9 cellular contexts compared by ENCODE assay signal in genomic region chr6:132161283-132161682, GRCh38.
A peak's percentile ranks its signal among the peaks of the same experiment; 100 is the strongest.
DNase-seq lines count a peak whose midpoint lies in the region; ATAC-seq and TF ChIP-seq lines count a peak whose summit lies in the region.
"Had no signal": no experiment of that assay in that cellular context is flagged by ENCODE, and none has a peak within 500 bp of the region (broad histone marks: within the 10 kb centered on the region; RNA-seq: fewer than 3 reads in every experiment).

No MANE protein-coding gene starts in this region.

- H3K36me3 ChIP-seq in uterus: no peaks in the 10 kb centered on the region

- H3K27me3 Mint-ChIP-seq in activated CD8-positive, alpha-beta T cell treated with anti-CD3 and anti-CD28 coated beads for 36 hours: peaks cover 2% of the 10 kb centered on the region

- DNase-seq in NCI-H748 (lab: John Stamatoyannopoulos, UW; ENCODE audit: unreplicated experiment) (peak; percentile 3), NCI-H748 treated with DMSO at 0.1 percent for 48 hours (lab: John Stamatoyannopoulos, UW) (no peak), amniotic epithelial cell (ENCODE audit: low read depth) (peak; percentile 83), iris pigment epithelial cell (ENCODE audit: low read depth) (peak; percentile 86), uterus (no peak), NCI-H1048 (lab: John Stamatoyannopoulos, UW) (no peak)
- DNase-seq in activated CD8-positive, alpha-beta T cell treated with anti-CD3 and anti-CD28 coated beads for 36 hours: no peak

- H3K27ac Mint-ChIP-seq in activated CD8-positive, alpha-beta T cell treated with anti-CD3 and anti-CD28 coated beads for 36 hours: no peak overlapping the region
- H3K27ac Mint-ChIP-seq: T-helper 1 cell treated with Interleukin-12 subunit alpha and Interleukin-12 subunit beta and Interleukin-4 antibody, amounts not matched to agents 30 μg/mL and 1 μg/mL, for 36 hours had no signal

- ATAC-seq in HG03045 (IDR thresholded peaks at IDR 0.05; ENCODE audit: unreplicated experiment): no peak
- no peak for ATAC-seq in activated CD8-positive, alpha-beta T cell treated with anti-CD3 and anti-CD28 coated beads for 36 hours

- CTCF ChIA-PET in activated CD8-positive, alpha-beta T cell treated with anti-CD3 and anti-CD28 coated beads for 36 hours (lab: Charles Lee): no interaction called here

- no peak overlapping the region for H3K27ac ChIP-seq in uterus

- H3K9me3 Mint-ChIP-seq in activated CD8-positive, alpha-beta T cell treated with anti-CD3 and anti-CD28 coated beads for 36 hours: no peaks in the 10 kb centered on the region
- H3K9me3 Mint-ChIP-seq: T-helper 1 cell treated with Interleukin-12 subunit alpha and Interleukin-12 subunit beta and Interleukin-4 antibody, amounts not matched to agents 30 μg/mL and 1 μg/mL, for 36 hours had no signal

- intact Hi-C loops in uterus (cut with DNase I; ENCODE audit: low total_unique reads): no loop called here
- intact Hi-C loops in activated CD8-positive, alpha-beta T cell treated with anti-CD3 and anti-CD28 coated beads for 36 hours (cut with micrococcal nuclease): no loop called here

- no peaks in the 10 kb centered on the region for H3K27me3 ChIP-seq in uterus

- H3K4me3 Mint-ChIP-seq in activated CD8-positive, alpha-beta T cell treated with anti-CD3 and anti-CD28 coated beads for 36 hours: no peak overlapping the region
- H3K4me3 Mint-ChIP-seq: T-helper 1 cell treated with Interleukin-12 subunit alpha and Interleukin-12 subunit beta and Interleukin-4 antibody, amounts not matched to agents 30 μg/mL and 1 μg/mL, for 36 hours had no signal

- TF ChIP-seq CTCF in uterus (IDR thresholded peaks at IDR 0.05): peak; percentile 41 to 65 (median 52)
- no peak for TF ChIP-seq CTCF in activated CD8-positive, alpha-beta T cell treated with anti-CD3 and anti-CD28 coated beads for 36 hours (IDR thresholded peaks at IDR 0.05)

- no peaks in the 10 kb centered on the region for H3K9me3 ChIP-seq in uterus

- H3K36me3 Mint-ChIP-seq in activated CD8-positive, alpha-beta T cell treated with anti-CD3 and anti-CD28 coated beads for 36 hours (ENCODE audit: low read depth): no peaks in the 10 kb centered on the region

- no peaks in the 10 kb centered on the region for H3K4me1 ChIP-seq in uterus

- POLR2A ChIA-PET in activated CD8-positive, alpha-beta T cell treated with anti-CD3 and anti-CD28 coated beads for 36 hours (lab: Charles Lee): no interaction called here

- TF ChIP-seq POLR2A in uterus (IDR thresholded peaks at IDR 0.05): no peak

- no peak overlapping the region for H3K4me3 ChIP-seq in uterus

- H3K4me1 Mint-ChIP-seq in activated CD8-positive, alpha-beta T cell treated with anti-CD3 and anti-CD28 coated beads for 36 hours (ENCODE audit: low read depth): no peaks in the 10 kb centered on the region

Comparison
In these comparisons a context has a peak if more than half of its experiments do, and no peak if none do; other contexts are left out.
1. DNase-seq: peak in NCI-H748 (single experiment), amniotic epithelial cell (single experiment) and iris pigment epithelial cell (single experiment); none in NCI-H748 treated with DMSO at 0.1 percent for 48 hours (single experiment), uterus (0 of 2), activated CD8-positive, alpha-beta T cell treated with anti-CD3 and anti-CD28 coated beads for 36 hours (single experiment) and NCI-H1048 (single experiment).